In the genomic region with DNA sequence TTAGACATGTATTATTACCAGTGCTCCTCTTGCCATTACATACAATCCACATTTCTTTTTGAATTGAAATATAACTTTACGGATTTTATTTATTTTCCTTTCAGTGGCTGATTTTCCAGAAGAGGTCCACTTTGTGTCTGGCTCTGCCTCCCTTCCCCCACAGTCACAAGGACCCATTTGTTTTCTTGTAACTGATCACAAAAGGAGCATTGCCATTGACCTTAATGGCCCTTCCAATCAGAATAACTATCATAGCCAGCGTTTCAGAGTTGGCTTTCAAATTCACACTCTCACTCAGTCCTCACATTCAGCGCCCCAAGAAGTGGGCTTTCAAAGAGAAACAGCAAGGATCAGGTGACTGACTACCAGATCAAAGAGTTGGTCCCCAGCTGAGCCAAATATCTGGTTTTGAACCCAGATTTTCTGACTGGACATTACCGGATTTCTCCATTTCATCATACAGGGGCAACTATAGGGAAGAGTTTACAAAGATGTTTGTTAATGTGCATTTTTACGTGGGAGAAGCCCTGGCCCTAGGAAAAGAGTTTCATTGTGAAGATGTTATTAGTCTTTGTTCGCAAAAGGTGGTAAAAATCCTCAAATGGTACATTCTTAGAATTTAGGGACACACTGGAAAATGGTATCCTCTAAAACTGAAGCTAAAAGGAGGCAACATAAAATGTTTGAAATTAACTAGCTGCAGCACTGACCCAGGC, we compare ENCODE assay signal across 1 cellular context.
TF ChIP-seq lines count a peak whose summit lies in the region.

No MANE protein-coding gene starts in this region.

TF ChIP-seq in WTC11, 78 proteins besides CTCF, POLR2A, EP300 and RAD21 (continued from another document):
- TF ChIP-seq USF2 (CRISPR knock-in tag; IDR thresholded peaks at IDR 0.05): peak; percentile 33; the same call in 1 of the 2 replicates
